17 cellular contexts compared by ENCODE assay signal in the genomic region with DNA sequence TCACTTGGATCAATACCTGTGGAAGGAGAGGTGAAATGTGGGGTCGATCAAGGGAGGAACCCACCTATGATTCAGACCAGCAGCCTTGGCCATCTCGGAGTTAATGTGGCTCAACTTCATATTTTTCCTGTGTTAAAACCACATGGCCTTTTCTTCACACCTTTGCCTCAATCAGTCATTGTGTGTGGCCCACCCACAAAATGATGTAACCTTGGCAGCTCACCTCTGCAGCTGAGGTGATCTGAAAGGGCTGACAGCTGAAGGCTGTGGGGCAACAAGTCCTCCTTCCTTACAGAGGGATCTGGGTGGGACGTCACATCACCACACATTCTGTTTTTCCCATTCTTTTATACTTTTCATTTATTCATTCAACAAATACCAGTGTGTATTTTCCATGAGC.
"Had no signal": no experiment of that assay in that cellular context is flagged by ENCODE, and none has a peak within 500 bp of the region (broad histone marks: within the 10 kb centered on the region; RNA-seq: fewer than 3 reads in every experiment).

No MANE protein-coding gene starts in this region.

- H3K9me3 Mint-ChIP-seq: activated T-cell treated with anti-CD3 and anti-CD28 coated beads, Interleukin-2, amount 50 U/mL, for 4 hours; naive thymus-derived CD8-positive, alpha-beta T cell; T-cell had no signal

- H3K4me3 ChIP-seq: mucosa of descending colon, prostate gland, right lobe of liver, stomach, thoracic aorta had no signal

- H3K27me3 ChIP-seq: stomach had no signal

- H3K27ac ChIP-seq: right lobe of liver, thoracic aorta had no signal

- H3K4me1 ChIP-seq: prostate gland, right lobe of liver, stomach had no signal

- H3K36me3 ChIP-seq: prostate gland, right lobe of liver, stomach, thoracic aorta had no signal

- H3K27ac Mint-ChIP-seq: T-cell had no signal

- H3K4me3 Mint-ChIP-seq: activated T-cell treated with anti-CD3 and anti-CD28 coated beads, Interleukin-2, amount 50 U/mL, for 4 hours; naive thymus-derived CD8-positive, alpha-beta T cell; T-cell had no signal

- H3K9me3 ChIP-seq: mucosa of descending colon, prostate gland, right lobe of liver, SK-N-SH, stomach, thoracic aorta had no signal

- H3K36me3 Mint-ChIP-seq: naive thymus-derived CD8-positive, alpha-beta T cell; T-cell had no signal

- DNase-seq: activated CD4-positive, alpha-beta T cell treated with anti-CD3 and anti-CD28 coated beads, Interleukin-2, amount 50 U/mL, for 4 hours; activated effector memory CD4-positive, alpha-beta T cell treated with anti-CD3 and anti-CD28 coated beads, Interleukin-2, amount 50 U/mL, for 16 hours; activated T-cell treated with anti-CD3 and anti-CD28 coated beads, Interleukin-2, amount 50 U/mL, for 4 hours; aorta; effector CD8-positive, alpha-beta T cell; islet precursor cell; mammary epithelial cell; mucosa of descending colon; naive thymus-derived CD8-positive, alpha-beta T cell; right lobe of liver; SK-N-SH; stomach; T-cell; T-helper 9 cell had no signal

- ATAC-seq: activated CD4-positive, CD25-positive, alpha-beta regulatory T cell treated with anti-CD3 and anti-CD28 coated beads, Interleukin-2, amount 50 U/mL, for 24 hours; activated T-cell treated with anti-CD3 and anti-CD28 coated beads, Interleukin-2, amount 50 U/mL, for 4 hours; mucosa of descending colon; naive thymus-derived CD8-positive, alpha-beta T cell; right lobe of liver; T-cell had no signal

- H3K4me1 Mint-ChIP-seq: naive thymus-derived CD8-positive, alpha-beta T cell; T-cell had no signal
